ENCODE assay signal across 8 cellular contexts in genomic region chr2:72892506-72893173, GRCh38. TPM values are rescaled to one million over a fixed set of nuclear protein-coding genes. Genes with fewer than 3 reads are reported as not detected.
DNase-seq lines count a peak whose midpoint lies in the region; ATAC-seq and TF ChIP-seq lines count a peak whose summit lies in the region.

No MANE protein-coding gene starts in this region.

- no peak overlapping the region for H3K4me3 ChIP-seq in OCI-LY3 (ENCODE audit: low read length)
- H3K4me3 ChIP-seq in fibroblast of pulmonary artery (replicated peaks; ENCODE audit: low read depth, low read length), result no peak overlapping the region
- H3K4me3 ChIP-seq in neuronal stem cell (ENCODE audit: low read length in 2 of 2), result no peak overlapping the region

- H3K18ac ChIP-seq in neuronal stem cell (ENCODE audit: low read length), result no peak overlapping the region

- TF ChIP-seq CTCF in OCI-LY3 (IDR thresholded peaks at IDR 0.05; ENCODE audit: low read depth, low read length) (peak; percentile 83), fibroblast of pulmonary artery (IDR thresholded peaks at IDR 0.05; ENCODE audit: low read length, missing control alignments) (peak; percentile 86)

- no peaks in the 10 kb centered on the region for H3K9me3 ChIP-seq in OCI-LY3 (ENCODE audit: insufficient read depth, low read length)
- H3K9me3 ChIP-seq in neuronal stem cell (replicated peaks in 1 of 2; ENCODE audit: control insufficient read depth in 2 of 2, insufficient read depth in 1 of 2, low read depth in 1 of 2, low read length in 2 of 2), result no peaks in the 10 kb centered on the region

- no peak overlapping the region for H2AFZ ChIP-seq in OCI-LY3 (ENCODE audit: low read depth, low read length)
- no peak overlapping the region for H2AFZ ChIP-seq in neuronal stem cell (ENCODE audit: low read length)

- 0 out of 2 replicates have a peak, but pooled peaks cover 7% of the 10 kb centered on the region for H4K20me1 ChIP-seq in OCI-LY3 (ENCODE audit: insufficient read depth, low read length)

- H2BK12ac ChIP-seq in neuronal stem cell (ENCODE audit: low read length), result no peak overlapping the region

- H3K23ac ChIP-seq in neuronal stem cell (ENCODE audit: low read depth, low read length, poor library complexity), result no peak overlapping the region

- WGBS in neuronal stem cell (ENCODE audit: extremely low coverage in 2 of 2, insufficient read length in 2 of 2, insufficient replicate concordance in 1 of 2), 2 donors, result no CpG with 5 or more reads among the region's 11 CpGs

- H3K4me2 ChIP-seq in OCI-LY3 (ENCODE audit: low read length) (no peak overlapping the region), neuronal stem cell (ENCODE audit: insufficient read depth, low read length, poor library complexity, severe bottlenecking) (no peak overlapping the region)

- H2BK120ac ChIP-seq in neuronal stem cell (ENCODE audit: low read depth, low read length), result no peak overlapping the region

- peaks cover 39% of the 10 kb centered on the region for H3K4me1 ChIP-seq in OCI-LY3 (ENCODE audit: low read length)
- peaks cover 0 to 28% of the 10 kb centered on the region in 2 donors for H3K4me1 ChIP-seq in neuronal stem cell (ENCODE audit: control insufficient read depth in 2 of 2, insufficient read depth in 1 of 2, low read depth in 1 of 2, low read length in 2 of 2)

- H3K79me2 ChIP-seq in OCI-LY3 (ENCODE audit: low read length), result peaks cover 7% of the 10 kb centered on the region

- H3K9ac ChIP-seq in OCI-LY3 (ENCODE audit: low read length), result no peak overlapping the region
- peak overlapping the region; percentile 32 for H3K9ac ChIP-seq in neuronal stem cell (ENCODE audit: low read depth, low read length, poor library complexity)

- no peak overlapping the region for H4K8ac ChIP-seq in neuronal stem cell (ENCODE audit: low read depth, low read length)

- no peaks in the 10 kb centered on the region for H3K9me3 Mint-ChIP-seq in activated T-cell treated with anti-CD3 and anti-CD28 coated beads, Interleukin-2, amount 50 U/mL, for 4 hours

- peaks cover 65% of the 10 kb centered on the region for H3K27me3 Mint-ChIP-seq in activated T-cell treated with anti-CD3 and anti-CD28 coated beads, Interleukin-2, amount 50 U/mL, for 4 hours (ENCODE audit: low read depth)

- H3K36me3 ChIP-seq in OCI-LY3 (replicated peaks; ENCODE audit: low read depth, low read length), result peaks cover 9% of the 10 kb centered on the region
- H3K36me3 ChIP-seq in neuronal stem cell (replicated peaks in 1 of 2; ENCODE audit: control insufficient read depth in 2 of 2, insufficient read depth in 2 of 2, low read length in 2 of 2), result no peaks in the 10 kb centered on the region

- H2BK5ac ChIP-seq in neuronal stem cell (ENCODE audit: low read length), result no peak overlapping the region

- DNase-seq in DMS 273 treated with DMSO at 0.1 percent for 48 hours (lab: John Stamatoyannopoulos, UW), result peak; percentile 61
- peak; percentile 38 for DNase-seq in activated T-cell treated with anti-CD3 and anti-CD28 coated beads, Interleukin-2, amount 50 U/mL, for 4 hours
- peak; percentile 81 for DNase-seq in fibroblast of pulmonary artery (ENCODE audit: low read depth)
- no peak for DNase-seq in neuronal stem cell (ENCODE audit: low spot score)
- no peak for DNase-seq in foreskin melanocyte

- peaks cover 4% of the 10 kb centered on the region for H3K4me1 Mint-ChIP-seq in activated T-cell treated with anti-CD3 and anti-CD28 coated beads, Interleukin-2, amount 50 U/mL, for 4 hours (ENCODE audit: low read depth)

- H2AK5ac ChIP-seq in neuronal stem cell (ENCODE audit: low read depth, low read length), result no peak overlapping the region

- H3K36me3 Mint-ChIP-seq in activated T-cell treated with anti-CD3 and anti-CD28 coated beads, Interleukin-2, amount 50 U/mL, for 4 hours (ENCODE audit: insufficient read depth), result no peaks in the 10 kb centered on the region

- no peak overlapping the region for H3K27ac ChIP-seq in OCI-LY3 (ENCODE audit: low read length)
- no peak overlapping the region for H3K27ac ChIP-seq in neuronal stem cell (replicated peaks; ENCODE audit: low read length)

- H3K79me1 ChIP-seq in neuronal stem cell (ENCODE audit: low read depth, low read length), result no peaks in the 10 kb centered on the region

- no peak overlapping the region for H3K4me3 Mint-ChIP-seq in activated T-cell treated with anti-CD3 and anti-CD28 coated beads, Interleukin-2, amount 50 U/mL, for 4 hours

- ATAC-seq in GM19455 (IDR thresholded peaks at IDR 0.05; ENCODE audit: unreplicated experiment) (peak; percentile 46), HG03571 (IDR thresholded peaks at IDR 0.05; ENCODE audit: unreplicated experiment) (peak; percentile 68)
- ATAC-seq in activated T-cell treated with anti-CD3 and anti-CD28 coated beads, Interleukin-2, amount 50 U/mL, for 4 hours, result peak; percentile 85 to 87

- H3K27me3 ChIP-seq in OCI-LY3 (ENCODE audit: low read depth, low read length) (no peaks in the 10 kb centered on the region), neuronal stem cell (ENCODE audit: control insufficient read depth in 3 of 3, insufficient read depth in 3 of 3, low read depth in 1 of 3, low read length in 3 of 3) (peaks cover 0 to 41% (median 5%) of the 10 kb centered on the region in 3 experiments)

- H3K4ac ChIP-seq in neuronal stem cell (ENCODE audit: low read length), result no peak overlapping the region

- H2BK15ac ChIP-seq in neuronal stem cell (ENCODE audit: low read length), result no peak overlapping the region

- H4K91ac ChIP-seq in neuronal stem cell (ENCODE audit: low read depth, low read length, poor library complexity), result no peak overlapping the region

- no peak overlapping the region for H3K14ac ChIP-seq in neuronal stem cell (ENCODE audit: low read length)

RNA-seq across cellular contexts. Expression of gene SPR, which starts 5.4 kb away (rescaled TPM):
- total RNA-seq in activated T-cell treated with anti-CD3 and anti-CD28 coated beads, Interleukin-2, amount 50 U/mL, for 4 hours, result 10 to 100 TPM in 1 of 3 donors, 1 to 10 TPM in 2; 7.7 to 11.2 (median 8.5) TPM
- polyA plus RNA-seq in neuronal stem cell (2013, experiment 1 of 2), result 3.7 TPM
- 4.0 TPM for polyA plus RNA-seq in neuronal stem cell (2013, experiment 2 of 2)

RNA-seq across cellular contexts. Expression of gene EMX1, which starts 24.7 kb away (rescaled TPM):
- total RNA-seq in activated T-cell treated with anti-CD3 and anti-CD28 coated beads, Interleukin-2, amount 50 U/mL, for 4 hours, result under 1 TPM in 1 of 3 donors, not detected in 2; 0.08 TPM
- 29.5 TPM for polyA plus RNA-seq in neuronal stem cell (2013, experiment 1 of 2)
- 28.8 TPM for polyA plus RNA-seq in neuronal stem cell (2013, experiment 2 of 2)

Comparison
In these comparisons a context has a peak if more than half of its experiments do, and no peak if none do; other contexts are left out.
1. DNase-seq: peak in DMS 273 treated with DMSO at 0.1 percent for 48 hours (single experiment), activated T-cell treated with anti-CD3 and anti-CD28 coated beads, Interleukin-2, amount 50 U/mL, for 4 hours (single experiment) and fibroblast of pulmonary artery (single experiment); none in neuronal stem cell (single experiment) and foreskin melanocyte (single experiment).
2. Peak in every context shown above with its lines, with median percentiles within 50 percentile points of each other: ATAC-seq.